ENCODE assay signal across 8 cellular contexts in genomic region chr19:40283414-40284250, GRCh38. TPM values are rescaled to one million over a fixed set of nuclear protein-coding genes. Genes with fewer than 3 reads are reported as not detected.
A peak's percentile ranks its signal among the peaks of the same experiment; 100 is the strongest.
DNase-seq lines count a peak whose midpoint lies in the region; ATAC-seq, FAIRE-seq and TF ChIP-seq lines count a peak whose summit lies in the region.

No MANE protein-coding gene starts in this region.

- H3K4me1 Mint-ChIP-seq in activated CD4-positive, alpha-beta T cell treated with anti-CD3 and anti-CD28 coated beads for 36 hours = peaks cover 54% of the 10 kb centered on the region
- H3K4me1 Mint-ChIP-seq in activated naive CD8-positive, alpha-beta T cell treated with anti-CD3 and anti-CD28 coated beads for 36 hours = peaks cover 51% of the 10 kb centered on the region

- H3K27me3 ChIP-seq in keratinocyte (ENCODE audit: control insufficient read depth, extremely low read depth, insufficient read depth, low read length) = no peaks in the 10 kb centered on the region
- no peaks in the 10 kb centered on the region for H3K27me3 ChIP-seq in suprapubic skin

- H3K4me1 ChIP-seq in keratinocyte (ENCODE audit: control insufficient read depth, extremely low read depth, insufficient read depth, low read length) (peaks cover 29% of the 10 kb centered on the region), suprapubic skin (peaks cover 66% of the 10 kb centered on the region)

- TF ChIP-seq POLR2A in suprapubic skin (IDR thresholded peaks at IDR 0.05) = no peak

- ATAC-seq in activated CD4-positive, alpha-beta T cell treated with anti-CD3 and anti-CD28 coated beads for 36 hours = no peak
- ATAC-seq in HG03108 (IDR thresholded peaks at IDR 0.05; ENCODE audit: unreplicated experiment) = no peak

- H3K4me2 ChIP-seq in keratinocyte (ENCODE audit: control insufficient read depth, extremely low read depth, insufficient read depth, low read depth, low read length) = peak overlapping the region; percentile 74

- 38% methylated on average over 12 of the region's 12 CpGs for WGBS in suprapubic skin

- peak overlapping the region; percentile 95 for H3K4me3 Mint-ChIP-seq in activated CD4-positive, alpha-beta T cell treated with anti-CD3 and anti-CD28 coated beads for 36 hours
- peak overlapping the region; percentile 98 for H3K4me3 Mint-ChIP-seq in activated naive CD8-positive, alpha-beta T cell treated with anti-CD3 and anti-CD28 coated beads for 36 hours

- no peak for DNase-seq in activated CD4-positive, alpha-beta T cell treated with anti-CD3 and anti-CD28 coated beads for 36 hours
- DNase-seq in activated CD4-positive, alpha-beta T cell treated with anti-CD3 and anti-CD28 coated beads, Interleukin-2, amount 50 U/mL, for 1 hour = no peak
- DNase-seq in activated naive CD8-positive, alpha-beta T cell treated with anti-CD3 and anti-CD28 coated beads for 36 hours = no peak
- DNase-seq in keratinocyte (ENCODE audit: low read depth, low spot score) (no peak), suprapubic skin (ENCODE audit: low spot score in 2 of 2) (no peak), COLO829 (ENCODE audit: low spot score) (no peak), NCI-H187 treated with DMSO at 0.1 percent for 48 hours (lab: John Stamatoyannopoulos, UW) (no peak)

- POLR2A ChIA-PET in activated CD4-positive, alpha-beta T cell treated with anti-CD3 and anti-CD28 coated beads for 36 hours (lab: Charles Lee) = interaction anchor here (0.6 to 0.8 kb wide), 2 partner anchors 142 to 449 kb away, joined by 3 read pairs; partner anchors contain the start of genes DYRK1B and SERTAD1

- dilution Hi-C loops in keratinocyte (cut with MboI; ENCODE audit: extremely low pct_ligation_motif_present, low sequenced_read_pairs) = no loop called here

- no peak for TF ChIP-seq EP300 in suprapubic skin (IDR thresholded peaks at IDR 0.05)

- H4K20me1 ChIP-seq in keratinocyte (ENCODE audit: control insufficient read depth, extremely low read depth, insufficient read depth, low read length) = no peaks in the 10 kb centered on the region

- H3K9me3 ChIP-seq in keratinocyte (ENCODE audit: control insufficient read depth, low read depth, low read length) = no peaks in the 10 kb centered on the region
- no peaks in the 10 kb centered on the region for H3K9me3 ChIP-seq in suprapubic skin

- TF ChIP-seq CTCF in keratinocyte (optimal IDR thresholded peaks at IDR 0.05 in 1 of 3, IDR thresholded peaks at IDR 0.05 in 1 of 3, conservative IDR thresholded peaks at IDR 0.05 in 1 of 3; ENCODE audit: extremely low read depth in 1 of 3, insufficient read depth in 2 of 3, low read length in 3 of 3) (no peak), suprapubic skin (IDR thresholded peaks at IDR 0.05) (no peak)

- H2AFZ ChIP-seq in keratinocyte (ENCODE audit: control insufficient read depth, low read length) = no peak overlapping the region

- H3K27ac ChIP-seq in keratinocyte (ENCODE audit: control insufficient read depth, insufficient read depth, low read length) (peak overlapping the region; percentile 73), suprapubic skin (peak overlapping the region; percentile 96)

- H3K36me3 Mint-ChIP-seq in activated CD4-positive, alpha-beta T cell treated with anti-CD3 and anti-CD28 coated beads for 36 hours (ENCODE audit: low read depth) = peaks cover 10% of the 10 kb centered on the region
- peaks cover 6% of the 10 kb centered on the region for H3K36me3 Mint-ChIP-seq in activated naive CD8-positive, alpha-beta T cell treated with anti-CD3 and anti-CD28 coated beads for 36 hours

- H3K27me3 Mint-ChIP-seq in activated CD4-positive, alpha-beta T cell treated with anti-CD3 and anti-CD28 coated beads for 36 hours = no peaks in the 10 kb centered on the region
- no peaks in the 10 kb centered on the region for H3K27me3 Mint-ChIP-seq in activated naive CD8-positive, alpha-beta T cell treated with anti-CD3 and anti-CD28 coated beads for 36 hours

- intact Hi-C loops in activated CD4-positive, alpha-beta T cell treated with anti-CD3 and anti-CD28 coated beads for 36 hours (cut with DNase I, micrococcal nuclease) = loop anchor here (2.0 to 10.0 kb wide), 3 partner anchors 93 to 511 kb away; partner anchors contain the start of genes EGLN2 (in 1 of the 2) and MAP3K10 (in 1 of the 2)

- H3K9me1 ChIP-seq in keratinocyte (ENCODE audit: control insufficient read depth, extremely low read depth, insufficient read depth, low read length) = no peaks in the 10 kb centered on the region

- peaks cover 64% of the 10 kb centered on the region for H3K79me2 ChIP-seq in keratinocyte (ENCODE audit: control insufficient read depth, insufficient read depth, low read length)

- no peak for FAIRE-seq in keratinocyte (lab: Jason Lieb, UNC)

- peak overlapping the region; percentile 98 for H3K27ac Mint-ChIP-seq in activated CD4-positive, alpha-beta T cell treated with anti-CD3 and anti-CD28 coated beads for 36 hours
- peak overlapping the region; percentile 99 for H3K27ac Mint-ChIP-seq in activated naive CD8-positive, alpha-beta T cell treated with anti-CD3 and anti-CD28 coated beads for 36 hours

- peaks cover 3 to 9% of the 10 kb centered on the region in 2 experiments for H3K36me3 ChIP-seq in keratinocyte (ENCODE audit: control insufficient read depth in 2 of 2, extremely low read depth in 1 of 2, insufficient read depth in 2 of 2, low read length in 2 of 2)
- no peaks in the 10 kb centered on the region for H3K36me3 ChIP-seq in suprapubic skin

- H3K4me3 ChIP-seq in keratinocyte (ENCODE audit: control insufficient read depth in 2 of 3, extremely low read depth in 1 of 3, insufficient read depth in 2 of 3, low read depth in 1 of 3, low read length in 3 of 3) (peak overlapping the region; percentile 81 to 85 (median 82)), suprapubic skin (peak overlapping the region; percentile 95)

- H3K9ac ChIP-seq in keratinocyte (ENCODE audit: control insufficient read depth, extremely low read depth, insufficient read depth, low read length) = peak overlapping the region; percentile 75

- H3K9me3 Mint-ChIP-seq in activated CD4-positive, alpha-beta T cell treated with anti-CD3 and anti-CD28 coated beads for 36 hours (ENCODE audit: low read depth) = no peaks in the 10 kb centered on the region
- H3K9me3 Mint-ChIP-seq in activated naive CD8-positive, alpha-beta T cell treated with anti-CD3 and anti-CD28 coated beads for 36 hours = no peaks in the 10 kb centered on the region

- CTCF ChIA-PET in activated CD4-positive, alpha-beta T cell treated with anti-CD3 and anti-CD28 coated beads for 36 hours (lab: Charles Lee) = interaction anchor here (0.7 to 1.0 kb wide), 2 partner anchors 9 to 22 kb away, joined by 3 read pairs; no protein-coding TSS in a partner anchor

RNA-seq across cellular contexts. Expression of gene AKT2, which starts 1.5 kb away (rescaled TPM):
- total RNA-seq in activated CD4-positive, alpha-beta T cell treated with anti-CD3 and anti-CD28 coated beads for 36 hours = 100 to 1,000 TPM; 142 to 148 TPM
- total RNA-seq in activated naive CD8-positive, alpha-beta T cell treated with anti-CD3 and anti-CD28 coated beads for 36 hours = 100 to 1,000 TPM; 139 to 141 TPM
- polyA plus RNA-seq in keratinocyte = 95.5 to 142 TPM (median 108 TPM) in 3 replicates
- polyA plus RNA-seq in keratinocyte (2011; ENCODE audit: low read depth) = 21.2 TPM
- polyA plus RNA-seq in keratinocyte (2011; cell fraction: cytosol; rRNA removed) = 68.9 and 93.3 TPM in 2 replicates
- 125 and 153 TPM in 2 replicates for polyA plus RNA-seq in keratinocyte (2011; cell fraction: nucleus; rRNA removed)
- polyA plus RNA-seq in keratinocyte (2012; ENCODE audit: low replicate concordance) = 43.5 and 101 TPM in 2 replicates
- 157 to 260 TPM (median 168 TPM) in 3 replicates for polyA minus RNA-seq in keratinocyte
- 129 TPM for polyA minus RNA-seq in keratinocyte (2011; cell fraction: cytosol; rRNA and poly(A)+ RNA removed)
- polyA minus RNA-seq in keratinocyte (2011; cell fraction: nucleus; rRNA and poly(A)+ RNA removed) = 46.3 and 65.6 TPM in 2 replicates
- total RNA-seq in suprapubic skin = 100 to 1,000 TPM in 2 of 4 donors, 10 to 100 TPM in 2; 76.4 to 146 (median 92.3) TPM

RNA-seq across cellular contexts. Expression of gene CCNP, which starts 57.1 kb away (rescaled TPM):
- total RNA-seq in activated CD4-positive, alpha-beta T cell treated with anti-CD3 and anti-CD28 coated beads for 36 hours = under 1 TPM in 1 of 2 experiments, not detected in 1; 0.12 TPM
- total RNA-seq in activated naive CD8-positive, alpha-beta T cell treated with anti-CD3 and anti-CD28 coated beads for 36 hours = not detected
- polyA plus RNA-seq in keratinocyte = 0.13 to 0.22 TPM (median 0.16 TPM) in 3 replicates
- polyA plus RNA-seq in keratinocyte (2011; ENCODE audit: low read depth) = not detected
- polyA plus RNA-seq in keratinocyte (2011; cell fraction: cytosol; rRNA removed) = 0.12 TPM in 2 replicates
- 0.71 and 0.99 TPM in 2 replicates for polyA plus RNA-seq in keratinocyte (2011; cell fraction: nucleus; rRNA removed)
- polyA plus RNA-seq in keratinocyte (2012; ENCODE audit: low replicate concordance) = 0.28 and 0.32 TPM in 2 replicates
- polyA minus RNA-seq in keratinocyte = not detected in 3 replicates
- polyA minus RNA-seq in keratinocyte (2011; cell fraction: cytosol; rRNA and poly(A)+ RNA removed) = not detected
- polyA minus RNA-seq in keratinocyte (2011; cell fraction: nucleus; rRNA and poly(A)+ RNA removed) = 0.42 TPM in 1 of 2 replicates, not detected in the other
- total RNA-seq in suprapubic skin = under 1 TPM in 1 of 4 donors, not detected in 3; 0.26 TPM
